In the genomic region with DNA sequence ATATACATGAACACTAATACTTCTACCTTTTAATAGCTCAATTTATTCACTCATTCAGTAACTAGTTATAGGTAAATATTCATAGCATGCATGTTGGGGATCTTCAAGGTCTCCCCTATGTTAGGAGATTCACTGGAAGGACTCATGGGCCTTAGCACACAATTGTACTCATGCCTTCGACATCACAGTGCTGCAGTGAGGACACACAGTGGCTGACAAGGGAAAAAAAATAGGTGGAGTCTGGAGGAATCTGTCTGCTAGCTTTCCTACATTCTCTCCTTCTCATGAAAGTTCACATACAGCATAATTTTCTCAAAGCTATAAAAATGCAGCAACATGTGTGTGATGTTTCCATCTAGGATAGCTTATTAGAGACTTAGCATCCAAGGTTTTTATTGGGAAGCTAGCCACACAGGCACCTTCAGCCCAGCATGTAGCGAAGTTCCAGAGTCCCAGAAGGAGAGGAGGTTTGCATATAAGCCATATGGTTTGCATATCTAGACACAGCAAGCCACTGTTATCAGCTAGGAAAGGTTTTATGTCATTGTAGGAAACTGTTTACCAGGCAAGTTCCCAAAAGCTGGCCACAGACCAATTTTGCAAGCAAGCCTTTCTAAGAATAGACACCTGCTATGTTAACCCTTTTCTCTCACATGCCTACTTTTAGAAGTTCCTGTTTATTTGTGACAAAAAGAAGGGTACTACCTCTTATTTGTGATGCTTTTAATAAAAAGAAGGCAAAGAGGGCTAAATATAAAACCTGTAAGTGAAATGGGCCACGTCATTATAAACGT, we compare ENCODE assay signal across 12 cellular contexts. TPM values are rescaled to one million over a fixed set of nuclear protein-coding genes. Genes with fewer than 3 reads are reported as not detected.
A peak's percentile ranks its signal among the peaks of the same experiment; 100 is the strongest.
DNase-seq lines count a peak whose midpoint lies in the region; ATAC-seq and TF ChIP-seq lines count a peak whose summit lies in the region.
"Had no signal": no experiment of that assay in that cellular context is flagged by ENCODE, and none has a peak within 500 bp of the region (broad histone marks: within the 10 kb centered on the region; RNA-seq: fewer than 3 reads in every experiment).

No MANE protein-coding gene starts in this region.

- ATAC-seq in GM18499 (IDR thresholded peaks at IDR 0.05; ENCODE audit: insufficient read depth, unreplicated experiment): peak; percentile 33
- peak; percentile 52 for ATAC-seq in GM21447 (IDR thresholded peaks at IDR 0.05; ENCODE audit: unreplicated experiment)
- peak; percentile 28 for ATAC-seq in HG03571 (IDR thresholded peaks at IDR 0.05; ENCODE audit: unreplicated experiment)
- ATAC-seq in GM18520 (IDR thresholded peaks at IDR 0.05; ENCODE audit: unreplicated experiment): no peak

- POLR2A ChIA-PET in activated CD4-positive, alpha-beta memory T cell treated with anti-CD3 and anti-CD28 coated beads for 36 hours (lab: Charles Lee): no interaction called here

- CTCF ChIA-PET in activated CD4-positive, alpha-beta memory T cell treated with anti-CD3 and anti-CD28 coated beads for 36 hours (lab: Charles Lee): interaction anchor here (0.7 to 2.7 kb wide), 5 partner anchors 9 to 416 kb away, joined by 3 to 11 read pairs (median 4); no protein-coding TSS in a partner anchor

- no peak overlapping the region for H3K4me3 ChIP-seq in WERI-Rb-1 (ENCODE audit: low read depth, low read length)
- H3K4me3 ChIP-seq in esophagus squamous epithelium: no peak overlapping the region
- H3K4me3 ChIP-seq: thyroid gland had no signal

- no peaks in the 10 kb centered on the region for H3K4me1 ChIP-seq in esophagus squamous epithelium
- H3K4me1 ChIP-seq: thyroid gland had no signal

- no peaks in the 10 kb centered on the region for H3K9me3 Mint-ChIP-seq in activated CD4-positive, alpha-beta memory T cell treated with anti-CD3 and anti-CD28 coated beads for 36 hours

- H3K4me3 Mint-ChIP-seq in activated CD4-positive, alpha-beta memory T cell treated with anti-CD3 and anti-CD28 coated beads for 36 hours: no peak overlapping the region

- WGBS in esophagus squamous epithelium, 2 donors: 38 to 43% methylated on average over 4 of the region's 4 CpGs

- H3K9me3 ChIP-seq in WERI-Rb-1 (ENCODE audit: severe bottlenecking) (no peaks in the 10 kb centered on the region), esophagus squamous epithelium (no peaks in the 10 kb centered on the region)
- H3K9me3 ChIP-seq: thyroid gland had no signal

- H3K27ac ChIP-seq in WERI-Rb-1 (no peak overlapping the region), esophagus squamous epithelium (no peak overlapping the region)
- H3K27ac ChIP-seq: thyroid gland had no signal

- peaks cover 5% of the 10 kb centered on the region for H3K4me1 Mint-ChIP-seq in activated CD4-positive, alpha-beta memory T cell treated with anti-CD3 and anti-CD28 coated beads for 36 hours (ENCODE audit: low read depth)

- H3K36me3 Mint-ChIP-seq in activated CD4-positive, alpha-beta memory T cell treated with anti-CD3 and anti-CD28 coated beads for 36 hours: no peaks in the 10 kb centered on the region

- no peak overlapping the region for H3K27ac Mint-ChIP-seq in activated CD4-positive, alpha-beta memory T cell treated with anti-CD3 and anti-CD28 coated beads for 36 hours

- H3K36me3 ChIP-seq in WERI-Rb-1 (no peaks in the 10 kb centered on the region), esophagus squamous epithelium (no peaks in the 10 kb centered on the region)
- H3K36me3 ChIP-seq: thyroid gland had no signal

- peaks cover 27% of the 10 kb centered on the region for H3K27me3 Mint-ChIP-seq in activated CD4-positive, alpha-beta memory T cell treated with anti-CD3 and anti-CD28 coated beads for 36 hours

- DNase-seq in WERI-Rb-1 (no peak), esophagus squamous epithelium (lab: John Stamatoyannopoulos, UW) (no peak)
- DNase-seq in activated CD4-positive, alpha-beta memory T cell treated with anti-CD3 and anti-CD28 coated beads for 36 hours: no peak
- DNase-seq in activated CD4-positive, CD25-positive, alpha-beta regulatory T cell treated with anti-CD3 and anti-CD28 coated beads, Interleukin-2, amount 50 U/mL, for 72 hours: no peak
- DNase-seq: activated CD8-positive, alpha-beta memory T cell treated with anti-CD3 and anti-CD28 coated beads, Interleukin-2, amount 50 U/mL, for 4 hours; effector CD4-positive, alpha-beta T cell; thyroid gland had no signal

- intact Hi-C loops in esophagus squamous epithelium (cut with DNase I): no loop called here
- intact Hi-C loops in activated CD4-positive, alpha-beta memory T cell treated with anti-CD3 and anti-CD28 coated beads for 36 hours (cut with micrococcal nuclease): no loop called here

- no peak for TF ChIP-seq POLR2A in esophagus squamous epithelium (IDR thresholded peaks at IDR 0.05)

- H3K27me3 ChIP-seq in WERI-Rb-1 (ENCODE audit: insufficient read depth, low read depth, severe bottlenecking) (no peaks in the 10 kb centered on the region), esophagus squamous epithelium (no peaks in the 10 kb centered on the region)
- H3K27me3 ChIP-seq: thyroid gland had no signal

- 0 out of 2 replicates have a peak, but pooled peaks have one; percentile 31 for TF ChIP-seq CTCF in WERI-Rb-1 (IDR thresholded peaks at IDR 0.05; ENCODE audit: low read depth, low read length)
- TF ChIP-seq CTCF in esophagus squamous epithelium (IDR thresholded peaks at IDR 0.05): no peak

RNA-seq across cellular contexts. Expression of a gene that starts 46.4 kb away (rescaled TPM):
- not detected for total RNA-seq in esophagus squamous epithelium
- not detected for total RNA-seq in activated CD4-positive, alpha-beta memory T cell treated with anti-CD3 and anti-CD28 coated beads for 36 hours
- total RNA-seq: lower leg skin had no signal
